10 cellular contexts compared by ENCODE assay signal in genomic region chr1:91651671-91652071, GRCh38.
DNase-seq lines count a peak whose midpoint lies in the region; ATAC-seq, FAIRE-seq and TF ChIP-seq lines count a peak whose summit lies in the region.
"Had no signal": no experiment of that assay in that cellular context is flagged by ENCODE, and none has a peak within 500 bp of the region (broad histone marks: within the 10 kb centered on the region; RNA-seq: fewer than 3 reads in every experiment).

No MANE protein-coding gene starts in this region.

- peaks cover 30% of the 10 kb centered on the region for H3K4me1 Mint-ChIP-seq in HFFc6 (ENCODE audit: low read depth)
- peaks cover 17% of the 10 kb centered on the region for H3K4me1 Mint-ChIP-seq in brain

- H3K4me3 ChIP-seq in spleen = no peak overlapping the region
- H3K4me3 ChIP-seq: neural progenitor cell had no signal

- peaks cover 10 to 28% (median 17%) of the 10 kb centered on the region in 6 donors for H3K4me1 ChIP-seq in spleen

- H3K27me3 ChIP-seq in spleen (replicated peaks in 1 of 7) = no peaks in the 10 kb centered on the region
- H3K27me3 ChIP-seq: neural progenitor cell had no signal

- H3K27ac Mint-ChIP-seq in HFFc6 (peak overlapping the region; percentile 98), brain (peak overlapping the region in 3 of 5 experiments; percentile 80 to 86 (median 86))
- H3K27ac Mint-ChIP-seq: neural progenitor cell had no signal

- peaks cover 3% of the 10 kb centered on the region; the same call in 1 of the 2 replicates for H3K27me3 Mint-ChIP-seq in HFFc6 (ENCODE audit: insufficient read depth)
- peaks cover 2% of the 10 kb centered on the region for H3K27me3 Mint-ChIP-seq in brain

- H3K9me3 Mint-ChIP-seq in HFFc6 (no peaks in the 10 kb centered on the region), brain (peaks cover 0 to 8% (median 0%) of the 10 kb centered on the region in 5 experiments)

- no peaks in the 10 kb centered on the region for H3K36me3 ChIP-seq in spleen
- H3K36me3 ChIP-seq: neural progenitor cell had no signal

- no peak for TF ChIP-seq CTCF in HFFc6 (IDR thresholded peaks at IDR 0.05)
- TF ChIP-seq CTCF in brain (conservative IDR thresholded peaks at IDR 0.05) = no peak
- no peak for TF ChIP-seq CTCF in spleen (IDR thresholded peaks at IDR 0.05 in 8 of 11, conservative IDR thresholded peaks at IDR 0.05 in 3 of 11)
- TF ChIP-seq CTCF in D721Med (IDR thresholded peaks at IDR 0.05; ENCODE audit: insufficient read depth, missing control alignments) = no peak

- H3K36me3 Mint-ChIP-seq in HFFc6 (ENCODE audit: low read depth) (no peaks in the 10 kb centered on the region), brain (no peaks in the 10 kb centered on the region)

- WGBS in spleen, 5 donors = 62 to 85% (median 79%) methylated on average over 5 of the region's 5 CpGs

- H3K27ac ChIP-seq in spleen = peak overlapping the region in 7 of 8 donors; percentile 44 to 64 (median 55)
- H3K27ac ChIP-seq: neural progenitor cell had no signal

- no peak for TF ChIP-seq POLR2A in spleen (IDR thresholded peaks at IDR 0.05)

- DNase-seq in HFFc6 (no peak), iris pigment epithelial cell (ENCODE audit: low read depth) (peak; percentile 62), spleen (no peak), NCI-H2196 treated with DMSO at 0.1 percent for 48 hours (lab: John Stamatoyannopoulos, UW; ENCODE audit: unreplicated experiment) (no peak), D721Med (ENCODE audit: insufficient read length, low spot score) (no peak)
- DNase-seq: NCI-H1417 had no signal

- intact Hi-C loops in spleen (cut with DNase I; ENCODE audit: low total_unique reads) = no loop called here

- no peak for FAIRE-seq in D721Med (lab: Jason Lieb, UNC)

- no peaks in the 10 kb centered on the region for H3K9me3 ChIP-seq in spleen

- ATAC-seq in GM21423 (IDR thresholded peaks at IDR 0.05; ENCODE audit: unreplicated experiment) (no peak), HG02763 (IDR thresholded peaks at IDR 0.05; ENCODE audit: unreplicated experiment) (no peak)

- H3K4me3 Mint-ChIP-seq in HFFc6 (no peak overlapping the region), brain (peak overlapping the region in 1 of 5 experiments; percentile 11)
- H3K4me3 Mint-ChIP-seq: neural progenitor cell had no signal
